In genomic region chr16:15993541-15993940, GRCh38 we compare ENCODE assay signal across 18 cellular contexts. TPM values are rescaled to one million over a fixed set of nuclear protein-coding genes. Genes with fewer than 3 reads are reported as not detected.
DNase-seq lines count a peak whose midpoint lies in the region; ATAC-seq, FAIRE-seq and TF ChIP-seq lines count a peak whose summit lies in the region.
"Had no signal": no experiment of that assay in that cellular context is flagged by ENCODE, and none has a peak within 500 bp of the region (broad histone marks: within the 10 kb centered on the region; RNA-seq: fewer than 3 reads in every experiment).

No MANE protein-coding gene starts in this region.

- ATAC-seq in right cardiac atrium (no peak), Right ventricle myocardium superior (ENCODE audit: poor library complexity) (no peak)
- ATAC-seq: body of pancreas, WTC11 had no signal

- intact Hi-C loops in right cardiac atrium (cut with DNase I): loop anchor here in 1 of 4 donors (10.0 kb wide), 1 partner anchor 49 kb away; the partner anchor contains the start of gene ABCC1
- intact Hi-C loops in Right ventricle myocardium superior (cut with DNase I): no loop called here
- intact Hi-C loops in ascending aorta (cut with DNase I): no loop called here
- intact Hi-C loops in vagina (cut with DNase I): no loop called here

- H3K9me3 ChIP-seq in right cardiac atrium (ENCODE audit: control insufficient read depth, low read length) (no peaks in the 10 kb centered on the region), ascending aorta (no peaks in the 10 kb centered on the region), muscle layer of duodenum (ENCODE audit: control insufficient read depth in 1 of 2, low read length in 2 of 2) (no peaks in the 10 kb centered on the region), vagina (no peaks in the 10 kb centered on the region)
- H3K9me3 ChIP-seq: body of pancreas, SJCRH30 had no signal

- no peak for TF ChIP-seq CTCF in ascending aorta (IDR thresholded peaks at IDR 0.05)
- no peak for TF ChIP-seq CTCF in vagina (IDR thresholded peaks at IDR 0.05)

- peaks cover 0 to 3% of the 10 kb centered on the region in 2 donors for H3K36me3 ChIP-seq in ascending aorta
- H3K36me3 ChIP-seq in muscle layer of duodenum (ENCODE audit: control insufficient read depth in 1 of 2, insufficient read depth in 2 of 2, low read length in 2 of 2): no peaks in the 10 kb centered on the region
- no peaks in the 10 kb centered on the region for H3K36me3 ChIP-seq in vagina
- H3K36me3 ChIP-seq: SJCRH30 had no signal

- no peak for TF ChIP-seq POLR2A in vagina (IDR thresholded peaks at IDR 0.05)

- 85% methylated on average over 8 of the region's 8 CpGs for WGBS in right cardiac atrium

- H3K4me1 ChIP-seq in right cardiac atrium (ENCODE audit: control insufficient read depth, insufficient read depth, low read length) (peaks cover 20% of the 10 kb centered on the region), ascending aorta (peaks cover 26 to 67% of the 10 kb centered on the region in 2 donors), muscle layer of duodenum (ENCODE audit: control insufficient read depth in 1 of 2, insufficient read depth in 2 of 2, low read length in 2 of 2) (peaks cover 17 to 49% of the 10 kb centered on the region in 2 donors), vagina (peaks cover 52% of the 10 kb centered on the region)

- H3K27ac ChIP-seq in right cardiac atrium (ENCODE audit: low read length) (peak overlapping the region; percentile 40), ascending aorta (peak overlapping the region; percentile 76 to 82), muscle layer of duodenum (ENCODE audit: low read length) (peak overlapping the region; percentile 6), vagina (peak overlapping the region; percentile 37)
- H3K27ac ChIP-seq: SJCRH30 had no signal

- H3K4me3 ChIP-seq in right cardiac atrium (ENCODE audit: low read length) (no peak overlapping the region), ascending aorta (no peak overlapping the region), muscle layer of duodenum (ENCODE audit: low read depth in 1 of 2, low read length in 2 of 2) (no peak overlapping the region), vagina (no peak overlapping the region)
- H3K4me3 ChIP-seq: body of pancreas, SJCRH30 had no signal

- FAIRE-seq in urothelium cell line (lab: Jason Lieb, UNC): no peak
- FAIRE-seq: GM12892 had no signal

- DNase-seq in right cardiac atrium (no peak), Right ventricle myocardium superior (no peak), ascending aorta (ENCODE audit: low spot score in 2 of 2) (no peak), vagina (ENCODE audit: extremely low spot score in 2 of 2) (no peak), activated gamma-delta T cell (lab: John Stamatoyannopoulos, UW) (no peak), urothelium cell line (ENCODE audit: low spot score) (no peak)
- no peak for DNase-seq in stimulated activated CD4-positive, alpha-beta T cell treated with anti-CD3 and anti-CD28 coated beads, Interleukin-2, amount 100 ng/mL, for 48 hours
- DNase-seq: activated naive CD4-positive, alpha-beta T cell; body of pancreas; erythroblast; GDM1; mammary epithelial cell; SJCRH30; stimulated activated naive CD4-positive, alpha-beta T cell; T-helper 2 cell had no signal

- H3K27me3 ChIP-seq in right cardiac atrium (ENCODE audit: control insufficient read depth, insufficient read depth): no peaks in the 10 kb centered on the region
- no peaks in the 10 kb centered on the region for H3K27me3 ChIP-seq in ascending aorta
- no peaks in the 10 kb centered on the region for H3K27me3 ChIP-seq in muscle layer of duodenum (ENCODE audit: low read depth, low read length)
- H3K27me3 ChIP-seq in vagina: no peaks in the 10 kb centered on the region
- H3K27me3 ChIP-seq: body of pancreas, SJCRH30 had no signal

RNA-seq across cellular contexts. Expression of gene ABCC1, which starts 44.1 kb away (rescaled TPM):
- total RNA-seq in right cardiac atrium: 10 to 100 TPM; 17.4 to 30.9 (median 26.0) TPM
- 9.7 TPM for polyA plus RNA-seq in right cardiac atrium
- total RNA-seq in Right ventricle myocardium superior: 24.4 TPM
- 144 TPM for total RNA-seq in ascending aorta
- 47.9 TPM for total RNA-seq in vagina

Comparison
In these comparisons a context has a peak if more than half of its experiments do, and no peak if none do; other contexts are left out.
1. H3K27ac ChIP-seq: peak in every context shown above with its lines; median percentile 79 in ascending aorta; 40 in right cardiac atrium; 37 in vagina; 6 in muscle layer of duodenum.